14 cellular contexts compared by ENCODE assay signal in genomic region chr12:90085491-90086274, GRCh38.
DNase-seq lines count a peak whose midpoint lies in the region; ATAC-seq and TF ChIP-seq lines count a peak whose summit lies in the region.
"Had no signal": no experiment of that assay in that cellular context is flagged by ENCODE, and none has a peak within 500 bp of the region (broad histone marks: within the 10 kb centered on the region; RNA-seq: fewer than 3 reads in every experiment).

No MANE protein-coding gene starts in this region.

- peak overlapping the region; percentile 67 for H3K27ac ChIP-seq in SU-DHL-6 (ENCODE audit: low read depth, low read length)
- no peak overlapping the region for H3K27ac ChIP-seq in left lung
- H3K27ac ChIP-seq: BLaER1 treated with 17β-estradiol and CSF1 and Interleukin-3, amounts not matched to agents 10 nM and 100 nM had no signal

- H3K4me1 Mint-ChIP-seq in stimulated activated naive CD8-positive, alpha-beta T cell treated with anti-CD3 and anti-CD28 coated beads, Interleukin-15, amount 100 ng/mL, for 72 hours, result peaks cover 22% of the 10 kb centered on the region
- H3K4me1 Mint-ChIP-seq in stimulated activated naive CD8-positive, alpha-beta T cell treated with anti-CD3 and anti-CD28 coated beads, Interleukin-15, Interleukin-2, amounts not matched to agents 100 ng/mL and 50 ng/mL, for 24 hours (ENCODE audit: low read depth), result peaks cover 18% of the 10 kb centered on the region

- TF ChIP-seq CTCF in SU-DHL-6 (IDR thresholded peaks at IDR 0.05; ENCODE audit: insufficient read depth, low read length, poor library complexity, severe bottlenecking), result no peak
- no peak for TF ChIP-seq CTCF in foreskin fibroblast (IDR thresholded peaks at IDR 0.05; ENCODE audit: low read depth, low read length)
- TF ChIP-seq CTCF in left lung (IDR thresholded peaks at IDR 0.05), result no peak

- H3K27me3 Mint-ChIP-seq in stimulated activated naive CD8-positive, alpha-beta T cell treated with anti-CD3 and anti-CD28 coated beads, Interleukin-15, amount 100 ng/mL, for 72 hours, result no peaks in the 10 kb centered on the region
- H3K27me3 Mint-ChIP-seq in stimulated activated naive CD8-positive, alpha-beta T cell treated with anti-CD3 and anti-CD28 coated beads, Interleukin-15, Interleukin-2, amounts not matched to agents 100 ng/mL and 50 ng/mL, for 24 hours, result no peaks in the 10 kb centered on the region

- H3K9me3 ChIP-seq in SU-DHL-6 (ENCODE audit: insufficient read depth, low read length) (no peaks in the 10 kb centered on the region), left lung (no peaks in the 10 kb centered on the region)

- intact Hi-C loops in left lung (cut with DNase I), result no loop called here

- no peaks in the 10 kb centered on the region for H3K9me2 ChIP-seq in SU-DHL-6 (replicated peaks; ENCODE audit: insufficient read depth, low read length)

- no peak for DNase-seq in stimulated activated naive CD8-positive, alpha-beta T cell treated with anti-CD3 and anti-CD28 coated beads, Interleukin-15, Interleukin-2, amounts not matched to agents 100 U/mL and 50 U/mL, for 24 hours
- no peak for DNase-seq in stimulated activated naive CD8-positive, alpha-beta T cell treated with anti-CD3 and anti-CD28 coated beads, Interleukin-15, amount 100 ng/mL, for 72 hours
- DNase-seq in foreskin fibroblast, result peak; percentile 58 to 75
- no peak for DNase-seq in left lung
- no peak for DNase-seq in NK-92 treated with Interleukin-12 subunit alpha and Interleukin-12 subunit beta, amount 100 ng/mL, for 24 hours (lab: John Stamatoyannopoulos, UW)
- DNase-seq: cortex of kidney, islet precursor cell, retina, RPMI8226, T1000 had no signal

- H3K4me3 ChIP-seq in SU-DHL-6 (ENCODE audit: insufficient read depth, low read length, poor library complexity, severe bottlenecking) (no peak overlapping the region), foreskin fibroblast (ENCODE audit: low read depth in 1 of 2, low read length in 2 of 2) (no peak overlapping the region), left lung (no peak overlapping the region)
- H3K4me3 ChIP-seq: BLaER1 treated with 17β-estradiol and CSF1 and Interleukin-3, amounts not matched to agents 10 nM and 100 nM had no signal

- peak overlapping the region; percentile 7 for H3K4me2 ChIP-seq in SU-DHL-6 (ENCODE audit: low read depth, low read length, poor library complexity, severe bottlenecking)
- H3K4me2 ChIP-seq: BLaER1 treated with 17β-estradiol and CSF1 and Interleukin-3, amounts not matched to agents 10 nM and 100 nM had no signal

- H3K27me3 ChIP-seq in SU-DHL-6 (ENCODE audit: low read length), result no peaks in the 10 kb centered on the region
- H3K27me3 ChIP-seq in left lung, result no peaks in the 10 kb centered on the region
- H3K27me3 ChIP-seq: BLaER1 treated with 17β-estradiol and CSF1 and Interleukin-3, amounts not matched to agents 10 nM and 100 nM had no signal

- no peaks in the 10 kb centered on the region for H3K36me3 ChIP-seq in SU-DHL-6 (ENCODE audit: low read length)
- H3K36me3 ChIP-seq in left lung, result no peaks in the 10 kb centered on the region
- H3K36me3 ChIP-seq: BLaER1 treated with 17β-estradiol and CSF1 and Interleukin-3, amounts not matched to agents 10 nM and 100 nM had no signal

- ATAC-seq in stimulated activated naive CD8-positive, alpha-beta T cell treated with anti-CD3 and anti-CD28 coated beads, Interleukin-15, Interleukin-2, amounts not matched to agents 100 U/mL and 50 U/mL, for 24 hours, result peak; percentile 50
- no peak for ATAC-seq in stimulated activated naive CD8-positive, alpha-beta T cell treated with anti-CD3 and anti-CD28 coated beads, Interleukin-15, amount 100 ng/mL, for 72 hours
- ATAC-seq in left lung (no peak), HG03025 (IDR thresholded peaks at IDR 0.05; ENCODE audit: low FRiP score, unreplicated experiment) (no peak)

- no peak overlapping the region for H3K4me3 Mint-ChIP-seq in stimulated activated naive CD8-positive, alpha-beta T cell treated with anti-CD3 and anti-CD28 coated beads, Interleukin-15, amount 100 ng/mL, for 72 hours
- H3K4me3 Mint-ChIP-seq in stimulated activated naive CD8-positive, alpha-beta T cell treated with anti-CD3 and anti-CD28 coated beads, Interleukin-15, Interleukin-2, amounts not matched to agents 100 ng/mL and 50 ng/mL, for 24 hours, result no peak overlapping the region

- no peak overlapping the region for H2AFZ ChIP-seq in SU-DHL-6 (ENCODE audit: low read depth, low read length, severe bottlenecking)

- H3K36me3 Mint-ChIP-seq in stimulated activated naive CD8-positive, alpha-beta T cell treated with anti-CD3 and anti-CD28 coated beads, Interleukin-15, Interleukin-2, amounts not matched to agents 100 ng/mL and 50 ng/mL, for 24 hours (ENCODE audit: low read depth), result no peaks in the 10 kb centered on the region

- H3K79me2 ChIP-seq in SU-DHL-6 (ENCODE audit: insufficient read depth, low read length), result no peaks in the 10 kb centered on the region

- 0 out of 2 replicates have a peak overlapping the region, but pooled peaks have one; percentile 0 for H3K9ac ChIP-seq in SU-DHL-6 (ENCODE audit: low read length)
- H3K9ac ChIP-seq: BLaER1 treated with 17β-estradiol and CSF1 and Interleukin-3, amounts not matched to agents 10 nM and 100 nM had no signal

- H3K4me1 ChIP-seq in left lung, result peaks cover 1 to 5% of the 10 kb centered on the region in 2 donors

- no peaks in the 10 kb centered on the region for H3K9me3 Mint-ChIP-seq in stimulated activated naive CD8-positive, alpha-beta T cell treated with anti-CD3 and anti-CD28 coated beads, Interleukin-15, amount 100 ng/mL, for 72 hours
- H3K9me3 Mint-ChIP-seq in stimulated activated naive CD8-positive, alpha-beta T cell treated with anti-CD3 and anti-CD28 coated beads, Interleukin-15, Interleukin-2, amounts not matched to agents 100 ng/mL and 50 ng/mL, for 24 hours, result no peaks in the 10 kb centered on the region

- no peaks in the 10 kb centered on the region for H3F3A ChIP-seq in SU-DHL-6 (ENCODE audit: insufficient read depth)

- H3K27ac Mint-ChIP-seq in stimulated activated naive CD8-positive, alpha-beta T cell treated with anti-CD3 and anti-CD28 coated beads, Interleukin-15, amount 100 ng/mL, for 72 hours, result no peak overlapping the region
- peak overlapping the region; percentile 39 for H3K27ac Mint-ChIP-seq in stimulated activated naive CD8-positive, alpha-beta T cell treated with anti-CD3 and anti-CD28 coated beads, Interleukin-15, Interleukin-2, amounts not matched to agents 100 ng/mL and 50 ng/mL, for 24 hours

- H4K20me1 ChIP-seq in SU-DHL-6 (ENCODE audit: low read depth, low read length), result no peaks in the 10 kb centered on the region
- H4K20me1 ChIP-seq: BLaER1 treated with 17β-estradiol and CSF1 and Interleukin-3, amounts not matched to agents 10 nM and 100 nM had no signal

Comparison
In these comparisons a context has a peak if more than half of its experiments do, and no peak if none do; other contexts are left out.
1. DNase-seq: peak in foreskin fibroblast (2 of 2); none in stimulated activated naive CD8-positive, alpha-beta T cell treated with anti-CD3 and anti-CD28 coated beads, Interleukin-15, Interleukin-2, amounts not matched to agents 100 U/mL and 50 U/mL, for 24 hours (single experiment), stimulated activated naive CD8-positive, alpha-beta T cell treated with anti-CD3 and anti-CD28 coated beads, Interleukin-15, amount 100 ng/mL, for 72 hours (0 of 2), left lung (0 of 2) and NK-92 treated with Interleukin-12 subunit alpha and Interleukin-12 subunit beta, amount 100 ng/mL, for 24 hours (single experiment).